Comparison of ENCODE assay signal across 21 cellular contexts in genomic region chr2:99776521-99777265, GRCh38.
"Had no signal": no experiment of that assay in that cellular context is flagged by ENCODE, and none has a peak within 500 bp of the region (broad histone marks: within the 10 kb centered on the region; RNA-seq: fewer than 3 reads in every experiment).

No MANE protein-coding gene starts in this region.

- H3K4me1 ChIP-seq: esophagus squamous epithelium, pancreas, right lobe of liver, upper lobe of left lung had no signal

- DNase-seq: activated CD4-positive, alpha-beta memory T cell treated with anti-CD3 and anti-CD28 coated beads for 36 hours; activated CD4-positive, alpha-beta T cell treated with anti-CD3 and anti-CD28 coated beads for 36 hours; activated gamma-delta T cell treated with Interleukin-2 at 50 U/mL for 16 hours; activated naive CD8-positive, alpha-beta T cell treated with anti-CD3 and anti-CD28 coated beads, Interleukin-2, amount 10 ng/mL, durations not matched to agents 7 days and 5 days; activated T-cell treated with anti-CD3 and anti-CD28 coated beads for 4 hours; dermis blood vessel endothelial cell; effector memory CD4-positive, alpha-beta T cell; esophagus squamous epithelium; heart right ventricle; left ventricle myocardium superior; mucosa of descending colon; naive thymus-derived CD4-positive, alpha-beta T cell; pancreas; right lobe of liver; stimulated activated CD4-positive, alpha-beta T cell treated with anti-CD3 and anti-CD28 coated beads, Interleukin-4, amount 100 ng/mL, for 24 hours; upper lobe of left lung had no signal

- H3K27me3 Mint-ChIP-seq: activated CD4-positive, alpha-beta T cell treated with anti-CD3 and anti-CD28 coated beads for 36 hours; brain; stimulated activated memory B cell treated with anti-CD40 and anti-IgM and Interleukin-4, amounts not matched to agents 10 μg/mL and 1 μg/mL and 100 μg/mL, for 72 hours had no signal

- H3K9me3 ChIP-seq: esophagus squamous epithelium, mucosa of descending colon, pancreas, right lobe of liver, thoracic aorta, upper lobe of left lung had no signal

- H3K27ac ChIP-seq: esophagus squamous epithelium, heart right ventricle, pancreas, right lobe of liver, thoracic aorta, upper lobe of left lung had no signal

- H3K36me3 Mint-ChIP-seq: activated naive CD8-positive, alpha-beta T cell treated with anti-CD3 and anti-CD28 coated beads, Interleukin-2, amount 10 ng/mL, durations not matched to agents 7 days and 5 days had no signal

- H3K4me3 ChIP-seq: esophagus squamous epithelium, heart right ventricle, mucosa of descending colon, pancreas, right lobe of liver, thoracic aorta, upper lobe of left lung had no signal

- H3K36me3 ChIP-seq: esophagus squamous epithelium, heart right ventricle, pancreas, right lobe of liver, thoracic aorta, upper lobe of left lung had no signal

- H3K4me1 Mint-ChIP-seq: activated CD4-positive, alpha-beta T cell treated with anti-CD3 and anti-CD28 coated beads for 36 hours; activated naive CD8-positive, alpha-beta T cell treated with anti-CD3 and anti-CD28 coated beads, Interleukin-2, amount 10 ng/mL, durations not matched to agents 7 days and 5 days had no signal

- ATAC-seq: activated CD4-positive, alpha-beta T cell treated with anti-CD3 and anti-CD28 coated beads for 36 hours; left ventricle myocardium superior; mucosa of descending colon; naive thymus-derived CD4-positive, alpha-beta T cell; right lobe of liver; stimulated activated memory B cell treated with anti-CD40 and anti-IgM and Interleukin-4, amounts not matched to agents 10 μg/mL and 1 μg/mL and 100 μg/mL, for 72 hours had no signal

- H3K9me3 Mint-ChIP-seq: activated T-helper 1 cell treated with anti-CD3 and anti-CD28 coated beads, Interleukin-12 subunit alpha, Interleukin-12 subunit beta, Interleukin-2, Interleukin-4 antibody, amounts not matched to agents 30 ng/mL and 10 ng/mL and 1 ng/mL, durations not matched to agents 14 hours and 24 hours and 36 hours had no signal

- H3K4me3 Mint-ChIP-seq: activated CD4-positive, alpha-beta memory T cell treated with anti-CD3 and anti-CD28 coated beads for 36 hours; activated CD4-positive, alpha-beta T cell treated with anti-CD3 and anti-CD28 coated beads for 36 hours; activated naive CD8-positive, alpha-beta T cell treated with anti-CD3 and anti-CD28 coated beads, Interleukin-2, amount 10 ng/mL, durations not matched to agents 7 days and 5 days; activated T-helper 1 cell treated with anti-CD3 and anti-CD28 coated beads, Interleukin-12 subunit alpha, Interleukin-12 subunit beta, Interleukin-2, Interleukin-4 antibody, amounts not matched to agents 30 ng/mL and 10 ng/mL and 1 ng/mL, durations not matched to agents 14 hours and 24 hours and 36 hours; brain; naive thymus-derived CD4-positive, alpha-beta T cell; stimulated activated memory B cell treated with anti-CD40 and anti-IgM and Interleukin-4, amounts not matched to agents 10 μg/mL and 1 μg/mL and 100 μg/mL, for 72 hours; T-helper 2 cell treated with Interferon-gamma antibody and Interleukin-4, amounts not matched to agents 5 μg/mL and 100 μg/mL, for 36 hours had no signal

- H3K27ac Mint-ChIP-seq: activated CD4-positive, alpha-beta memory T cell treated with anti-CD3 and anti-CD28 coated beads for 36 hours; activated CD4-positive, alpha-beta T cell treated with anti-CD3 and anti-CD28 coated beads for 36 hours; activated naive CD8-positive, alpha-beta T cell treated with anti-CD3 and anti-CD28 coated beads, Interleukin-2, amount 10 ng/mL, durations not matched to agents 7 days and 5 days; activated T-helper 1 cell treated with anti-CD3 and anti-CD28 coated beads, Interleukin-12 subunit alpha, Interleukin-12 subunit beta, Interleukin-2, Interleukin-4 antibody, amounts not matched to agents 30 ng/mL and 10 ng/mL and 1 ng/mL, durations not matched to agents 14 hours and 24 hours and 36 hours; naive thymus-derived CD4-positive, alpha-beta T cell; stimulated activated memory B cell treated with anti-CD40 and anti-IgM and Interleukin-4, amounts not matched to agents 10 μg/mL and 1 μg/mL and 100 μg/mL, for 72 hours; T-helper 2 cell treated with Interferon-gamma antibody and Interleukin-4, amounts not matched to agents 5 μg/mL and 100 μg/mL, for 36 hours had no signal

- H3K27me3 ChIP-seq: esophagus squamous epithelium, heart right ventricle, pancreas, right lobe of liver, upper lobe of left lung had no signal
